8 cellular contexts compared by ENCODE assay signal in the genomic region with DNA sequence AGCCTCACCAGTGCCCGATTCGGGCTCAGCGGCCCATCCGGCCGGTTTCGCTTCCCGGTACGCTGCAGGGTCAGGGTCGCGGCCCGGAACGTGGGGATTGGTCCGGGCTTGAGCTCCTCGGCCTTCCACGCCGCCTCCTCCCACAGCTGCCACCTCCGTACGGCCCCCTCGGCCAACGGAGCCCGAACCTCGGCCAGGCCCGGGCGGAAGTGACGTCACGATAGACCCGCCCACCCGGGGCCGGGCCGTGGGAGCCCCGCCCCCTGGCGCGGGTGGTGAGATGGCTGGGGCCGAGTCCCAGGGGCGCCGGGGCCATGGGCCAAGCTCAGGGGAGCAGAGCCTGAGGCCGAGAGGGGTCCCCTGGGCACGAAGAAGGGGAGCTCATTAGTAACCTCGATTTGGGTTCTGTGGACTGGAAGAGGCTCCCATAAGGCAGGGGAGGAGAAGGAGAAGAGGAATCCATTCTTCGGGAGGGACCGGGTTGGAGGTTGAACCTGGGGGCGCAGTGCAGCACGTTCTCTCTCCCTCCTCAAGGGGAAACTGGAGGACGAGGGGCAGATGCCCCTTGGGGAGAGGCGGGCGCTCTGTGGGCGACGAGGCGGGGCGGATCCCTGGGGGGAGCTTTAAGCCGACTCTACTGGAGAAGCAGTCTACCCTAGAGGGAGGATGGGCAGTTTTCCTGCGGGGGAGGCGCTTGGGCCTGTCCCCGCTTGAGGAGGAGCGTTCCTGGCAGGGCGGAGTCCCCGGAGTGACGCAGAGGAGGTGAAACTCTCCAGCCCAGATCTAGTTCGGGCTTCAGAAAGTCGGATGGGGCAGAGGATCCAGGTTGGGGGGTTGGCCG. TPM values are rescaled to one million over a fixed set of nuclear protein-coding genes. Genes with fewer than 3 reads are reported as not detected.
DNase-seq lines count a peak whose midpoint lies in the region; ATAC-seq, FAIRE-seq and TF ChIP-seq lines count a peak whose summit lies in the region.

Gene MLF2 (minus strand): TSS at position 211 of the 841 bp plus-strand sequence. CDS start 807 bp downstream, outside the sequence.

- H3K27me3 ChIP-seq in pancreas (no peaks in the 10 kb centered on the region), tibial artery (no peaks in the 10 kb centered on the region)

- H3K27ac ChIP-seq in pancreas (peak within 1 kb of the TSS; percentile 94 to 99 (median 96)), tibial artery (peak within 1 kb of the TSS; percentile 98)

- peak within 1 kb of the TSS; percentile 72 for H3K4me3 ChIP-seq in GM12865 (ENCODE audit: low read depth, low read length)
- H3K4me3 ChIP-seq in pancreas: peak within 1 kb of the TSS; percentile 68 to 96 (median 94)
- peak within 1 kb of the TSS; percentile 83 to 98 for H3K4me3 ChIP-seq in tibial artery

- 0 to 1% methylated on average over 60 to 61 of the region's 61 CpGs for WGBS in pancreas, 2 donors

- H3K4me1 ChIP-seq in pancreas: peaks cover 7 to 11% (median 11%) of the 10 kb centered on the region in 3 donors
- H3K4me1 ChIP-seq in tibial artery: peaks cover 0 to 19% (median 13%) of the 10 kb centered on the region in 4 donors

- DNase-seq in GM12865 (ENCODE audit: low read depth): peak; percentile 98
- DNase-seq in NCI-H1417 (lab: John Stamatoyannopoulos, UW): peak; percentile 94 to 98 (median 96)
- peak; percentile 93 to 98 for DNase-seq in SW 1271 (lab: John Stamatoyannopoulos, UW)
- DNase-seq in activated naive CD8-positive, alpha-beta T cell treated with anti-CD3 and anti-CD28 coated beads, Interleukin-2, amount 50 U/mL, for 16 hours (ENCODE audit: low read depth, low spot score): peak; percentile 95
- DNase-seq in Right ventricle myocardium inferior (ENCODE audit: missing footprints): peak; percentile 98
- peak; percentile 97 to 99 (median 98) for DNase-seq in pancreas
- DNase-seq in tibial artery: peak; percentile 98 to 100

- ATAC-seq in HG02759 (IDR thresholded peaks at IDR 0.05; ENCODE audit: unreplicated experiment) (peak; percentile 86), Right ventricle myocardium inferior (peak; percentile 97), pancreas (peak; percentile 93 to 97 (median 95))

- H3K9me3 ChIP-seq in pancreas: no peaks in the 10 kb centered on the region
- no peaks in the 10 kb centered on the region for H3K9me3 ChIP-seq in tibial artery

- H3K36me3 ChIP-seq in pancreas (peaks cover 4 to 34% (median 20%) of the 10 kb centered on the region in 3 donors), tibial artery (peaks cover 34 to 39% (median 37%) of the 10 kb centered on the region in 3 donors)

- TF ChIP-seq CTCF in GM12865 (IDR thresholded peaks at IDR 0.05; ENCODE audit: insufficient read depth, low read depth, low read length, missing control alignments) (peak; percentile 0), pancreas (IDR thresholded peaks at IDR 0.05) (peak; percentile 87 to 97 (median 90)), tibial artery (IDR thresholded peaks at IDR 0.05) (peak in 1 of 2 experiments; percentile 94)

- intact Hi-C loops in Right ventricle myocardium inferior (cut with DNase I): loop anchor here (1.0 to 2.0 kb wide), 5 partner anchors 13 to 72 kb away; partner anchors contain the start of genes PTMS and ZNF384
- intact Hi-C loops in pancreas (cut with DNase I): no loop called here
- intact Hi-C loops in tibial artery (cut with DNase I; ENCODE audit: low total_unique reads): loop anchor here (2.0 to 5.0 kb wide), 3 partner anchors 14 to 74 kb away; partner anchors contain the start of genes P3H3 and PTMS

- FAIRE-seq in pancreas (lab: Jason Lieb, UNC): peak; percentile 94

RNA-seq across cellular contexts. Expression of gene MLF2, which starts in this region (rescaled TPM):
- total RNA-seq in Right ventricle myocardium inferior: 156 TPM
- total RNA-seq in pancreas: 10 to 100 TPM; 38.5 to 63.0 (median 54.0) TPM
- 100 to 1,000 TPM in 1 of 2 donors, 10 to 100 TPM in 1; 74.7 to 111 TPM for polyA plus RNA-seq in pancreas

Comparison
In these comparisons a context has a peak if more than half of its experiments do, and no peak if none do; other contexts are left out.
1. Peak in every context shown above with its lines: DNase-seq, ATAC-seq, H3K4me3 ChIP-seq and H3K27ac ChIP-seq.
2. intact Hi-C loops: an anchor here in Right ventricle myocardium inferior (1.0 to 2.0 kb wide) and tibial artery (2.0 to 5.0 kb wide); none called in pancreas.